ENCODE assay signal across 17 cellular contexts in the genomic region with DNA sequence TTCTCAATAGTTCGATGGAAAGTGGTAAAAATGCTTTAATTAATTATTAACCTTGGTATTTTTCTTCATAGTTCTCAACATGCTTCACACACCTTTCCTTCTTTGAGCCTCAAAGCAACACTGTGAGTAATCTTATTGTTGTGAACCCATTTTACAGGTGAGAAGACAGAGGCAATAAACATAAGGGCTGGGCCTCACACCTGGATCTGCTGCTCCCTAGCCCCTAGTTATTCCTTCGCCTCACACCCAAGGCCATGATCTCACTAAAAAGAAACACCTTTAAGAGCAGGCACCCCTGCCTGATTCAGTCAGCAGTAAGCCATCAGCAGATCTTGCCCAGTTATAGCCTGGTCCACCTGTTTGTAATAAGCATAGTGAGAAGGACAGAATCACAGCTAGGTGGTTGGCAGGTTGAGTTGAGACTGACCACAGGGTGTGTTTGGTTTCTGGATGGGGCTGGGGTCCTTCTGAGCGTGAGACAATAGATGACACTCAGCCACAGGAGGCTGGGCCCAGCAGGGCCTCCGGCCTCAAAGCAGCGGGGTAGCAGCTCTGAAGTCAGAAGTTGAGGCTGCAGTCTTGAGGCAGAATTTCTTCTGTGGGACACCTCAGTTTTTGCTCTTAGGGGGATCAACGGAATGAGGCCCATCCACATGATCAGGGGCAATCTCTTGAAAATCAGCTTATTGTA.
DNase-seq lines count a peak whose midpoint lies in the region; FAIRE-seq and TF ChIP-seq lines count a peak whose summit lies in the region.
"Had no signal": no experiment of that assay in that cellular context is flagged by ENCODE, and none has a peak within 500 bp of the region (broad histone marks: within the 10 kb centered on the region; RNA-seq: fewer than 3 reads in every experiment).

No MANE protein-coding gene starts in this region.

- H3K4me3 ChIP-seq in endodermal cell (ENCODE audit: low read length) (no peak overlapping the region), skeletal muscle tissue (ENCODE audit: low read length in 3 of 3) (peak overlapping the region in 1 of 3 donors; percentile 6)
- H3K4me3 ChIP-seq: esophagus squamous epithelium had no signal

- H3K27ac ChIP-seq in endodermal cell (ENCODE audit: low read depth, low read length) (no peak overlapping the region), skeletal muscle tissue (ENCODE audit: low read depth, low read length) (peak overlapping the region; percentile 83)
- H3K27ac ChIP-seq: 22Rv1 had no signal

- WGBS in endodermal cell (ENCODE audit: insufficient coverage in 1 of 2, insufficient read length in 1 of 2), 2 experiments = 75 to 80% methylated on average over 5 of the region's 6 CpGs

- DNase-seq in NCI-H82 (lab: John Stamatoyannopoulos, UW) (peak; percentile 25), NCI-H82 treated with DMSO at 0.1 percent for 48 hours (lab: John Stamatoyannopoulos, UW; ENCODE audit: unreplicated experiment) (no peak), GM19239 (ENCODE audit: insufficient read length, low spot score) (no peak), endodermal cell (peak; percentile 77), glutamatergic neuron (no peak), NCI-H345 (lab: John Stamatoyannopoulos, UW) (no peak)
- no peak for DNase-seq in stimulated activated CD4-positive, alpha-beta T cell treated with anti-CD3 and anti-CD28 coated beads, Interleukin-2, amount 100 ng/mL, for 48 hours
- DNase-seq: activated CD4-positive, alpha-beta T cell treated with anti-CD3 and anti-CD28 coated beads for 1 hour; esophagus squamous epithelium; H7; left colon; NCI-H2081; stimulated activated CD4-positive, alpha-beta T cell treated with anti-CD3 and anti-CD28 coated beads, Interleukin-4, amount 100 ng/mL, for 1 hour had no signal

- H3K27me3 Mint-ChIP-seq in endodermal cell (ENCODE audit: insufficient read depth) (no peaks in the 10 kb centered on the region), glutamatergic neuron (ENCODE audit: unreplicated experiment) (peaks cover 2% of the 10 kb centered on the region)

- H3K27me3 ChIP-seq in endodermal cell (ENCODE audit: control insufficient read depth, insufficient read depth, low read length, poor library complexity, severe bottlenecking) = no peaks in the 10 kb centered on the region
- H3K27me3 ChIP-seq in skeletal muscle tissue (ENCODE audit: control insufficient read depth in 3 of 3, insufficient read depth in 3 of 3, low read length in 3 of 3) = no peaks in the 10 kb centered on the region
- H3K27me3 ChIP-seq: esophagus squamous epithelium had no signal

- H3K4me1 ChIP-seq in endodermal cell (ENCODE audit: control insufficient read depth, insufficient read depth, low read length) = peaks cover 9% of the 10 kb centered on the region
- peaks cover 20 to 26% (median 22%) of the 10 kb centered on the region in 3 donors for H3K4me1 ChIP-seq in skeletal muscle tissue (ENCODE audit: control insufficient read depth in 3 of 3, insufficient read depth in 3 of 3, low read length in 3 of 3)

- H3K9me3 Mint-ChIP-seq in endodermal cell (no peaks in the 10 kb centered on the region), glutamatergic neuron (ENCODE audit: unreplicated experiment) (no peaks in the 10 kb centered on the region)
- H3K9me3 Mint-ChIP-seq: activated T-cell treated with anti-CD3 and anti-CD28 coated beads, Interleukin-2, amount 50 U/mL, for 72 hours had no signal

- H3K4me3 Mint-ChIP-seq in endodermal cell (no peak overlapping the region), glutamatergic neuron (ENCODE audit: unreplicated experiment) (no peak overlapping the region)

- no peak overlapping the region for H3K9ac ChIP-seq in endodermal cell (ENCODE audit: extremely low read depth, low read length, poor library complexity, severe bottlenecking)
- H3K9ac ChIP-seq in skeletal muscle tissue (ENCODE audit: low read depth in 1 of 3, low read length in 3 of 3) = peak overlapping the region in 2 of 3 donors; percentile 64 to 79

- H3K36me3 Mint-ChIP-seq in endodermal cell (ENCODE audit: low read depth) (no peaks in the 10 kb centered on the region), glutamatergic neuron (ENCODE audit: unreplicated experiment) (no peaks in the 10 kb centered on the region)

- H3K4me1 Mint-ChIP-seq in endodermal cell (peaks cover 40% of the 10 kb centered on the region), glutamatergic neuron (ENCODE audit: low read depth, unreplicated experiment) (peaks cover 12% of the 10 kb centered on the region)

- H3K27ac Mint-ChIP-seq in endodermal cell (peak overlapping the region; percentile 62), glutamatergic neuron (ENCODE audit: unreplicated experiment) (no peak overlapping the region)

- no peak for TF ChIP-seq CTCF in endodermal cell (conservative IDR thresholded peaks at IDR 0.05)
- TF ChIP-seq CTCF in glutamatergic neuron (IDR thresholded peaks at IDR 0.05; ENCODE audit: partially characterized antibody, unreplicated experiment) = no peak

- H3K9me3 ChIP-seq in endodermal cell (ENCODE audit: control insufficient read depth, low read length) = no peaks in the 10 kb centered on the region
- H3K9me3 ChIP-seq in skeletal muscle tissue (ENCODE audit: control insufficient read depth in 3 of 3, low read length in 3 of 3) = peaks cover 0 to 2% (median 0%) of the 10 kb centered on the region in 3 donors
- H3K9me3 ChIP-seq: esophagus squamous epithelium had no signal

- H3K36me3 ChIP-seq in endodermal cell (ENCODE audit: control insufficient read depth, insufficient read depth, low read length) (no peaks in the 10 kb centered on the region), skeletal muscle tissue (ENCODE audit: control insufficient read depth in 3 of 3, insufficient read depth in 3 of 3, low read length in 3 of 3) (no peaks in the 10 kb centered on the region)
- H3K36me3 ChIP-seq: esophagus squamous epithelium had no signal

- peak; percentile 21 for FAIRE-seq in GM19239 (lab: Jason Lieb, UNC)
- FAIRE-seq: astrocyte had no signal

Comparison
In these comparisons a context has a peak if more than half of its experiments do, and no peak if none do; other contexts are left out.
1. DNase-seq: peak in NCI-H82 (single experiment) and endodermal cell (single experiment); none in NCI-H82 treated with DMSO at 0.1 percent for 48 hours (single experiment), GM19239 (single experiment), glutamatergic neuron (single experiment), NCI-H345 (single experiment) and stimulated activated CD4-positive, alpha-beta T cell treated with anti-CD3 and anti-CD28 coated beads, Interleukin-2, amount 100 ng/mL, for 48 hours (0 of 2).